In the genomic region with DNA sequence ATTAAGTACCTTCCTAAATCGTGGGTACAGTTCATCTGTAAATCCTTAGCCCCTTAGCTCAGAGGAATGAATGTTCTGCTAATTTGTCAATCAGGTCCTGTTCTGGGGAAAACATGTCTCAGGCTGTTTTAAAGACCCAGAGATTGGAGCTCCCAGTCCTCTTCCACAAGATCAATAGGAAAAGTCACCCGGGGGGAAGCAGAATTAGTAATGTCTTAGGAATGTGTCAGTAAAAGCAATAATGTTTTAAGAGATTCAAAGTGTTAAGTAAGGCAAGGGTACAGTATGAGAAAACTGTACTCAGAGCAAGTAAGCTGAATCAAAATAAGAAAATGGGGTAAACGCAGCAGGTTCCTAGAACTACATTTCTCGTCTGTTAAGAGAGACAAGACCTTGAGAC, we compare ENCODE assay signal across 22 cellular contexts.
DNase-seq lines count a peak whose midpoint lies in the region; ATAC-seq, FAIRE-seq and TF ChIP-seq lines count a peak whose summit lies in the region.
"Had no signal": no experiment of that assay in that cellular context is flagged by ENCODE, and none has a peak within 500 bp of the region (broad histone marks: within the 10 kb centered on the region; RNA-seq: fewer than 3 reads in every experiment).

No MANE protein-coding gene starts in this region.

- H3K27ac Mint-ChIP-seq in endodermal cell (no peak overlapping the region), nephron progenitor cell (peak overlapping the region; percentile 3)
- H3K27ac Mint-ChIP-seq: activated CD8-positive, alpha-beta T cell treated with anti-CD3 and anti-CD28 coated beads for 36 hours; activated T-cell treated with anti-CD3 and anti-CD28 coated beads, Interleukin-2, amount 50 U/mL, for 24 hours; B cell; nephron; T-helper 1 cell treated with Interleukin-12 subunit alpha and Interleukin-12 subunit beta and Interleukin-4 antibody, amounts not matched to agents 30 μg/mL and 1 μg/mL, for 36 hours had no signal

- TF ChIP-seq CTCF in RWPE2 (IDR thresholded peaks at IDR 0.05; ENCODE audit: poor library complexity, severe bottlenecking) = no peak
- TF ChIP-seq CTCF in endodermal cell (conservative IDR thresholded peaks at IDR 0.05) = no peak
- no peak for TF ChIP-seq CTCF in nephron progenitor cell (IDR thresholded peaks at IDR 0.05)

- peak; percentile 38; the same call in 1 of the 3 replicates for ATAC-seq in RWPE2 (ENCODE audit: low read depth)
- ATAC-seq in HG03378 (IDR thresholded peaks at IDR 0.05; ENCODE audit: unreplicated experiment) = no peak
- ATAC-seq: activated CD8-positive, alpha-beta T cell treated with anti-CD3 and anti-CD28 coated beads for 36 hours; psoas muscle had no signal

- H3K27me3 ChIP-seq in RWPE2 (ENCODE audit: insufficient read depth, poor library complexity, severe bottlenecking) (no peaks in the 10 kb centered on the region), endodermal cell (ENCODE audit: control insufficient read depth, insufficient read depth, low read length, poor library complexity, severe bottlenecking) (no peaks in the 10 kb centered on the region)
- H3K27me3 ChIP-seq: hepatocyte, thyroid gland had no signal

- H3K36me3 ChIP-seq in RWPE2 (ENCODE audit: low read depth) = peaks cover 79% of the 10 kb centered on the region
- H3K36me3 ChIP-seq in endodermal cell (ENCODE audit: control insufficient read depth, insufficient read depth, low read length) = peaks cover 61% of the 10 kb centered on the region
- H3K36me3 ChIP-seq: thyroid gland had no signal

- H3K4me3 ChIP-seq in RWPE2 (ENCODE audit: severe bottlenecking) (no peak overlapping the region), endodermal cell (ENCODE audit: low read length) (no peak overlapping the region)
- H3K4me3 ChIP-seq: hepatocyte, psoas muscle, thyroid gland had no signal

- H3K27me3 Mint-ChIP-seq in endodermal cell (ENCODE audit: insufficient read depth) (no peaks in the 10 kb centered on the region), nephron progenitor cell (ENCODE audit: low read depth, poor library complexity) (no peaks in the 10 kb centered on the region)
- H3K27me3 Mint-ChIP-seq: activated CD8-positive, alpha-beta T cell treated with anti-CD3 and anti-CD28 coated beads for 36 hours; activated T-cell treated with anti-CD3 and anti-CD28 coated beads, Interleukin-2, amount 50 U/mL, for 24 hours; B cell had no signal

- no peak for TF ChIP-seq POLR2A in H54 (IDR thresholded peaks at IDR 0.05; ENCODE audit: low read depth, low read length)

- peak; percentile 10 for DNase-seq in H54 (ENCODE audit: insufficient read length, low spot score)
- no peak for DNase-seq in RWPE2 (ENCODE audit: low spot score)
- DNase-seq in endodermal cell = no peak
- no peak for DNase-seq in nephron progenitor cell
- no peak for DNase-seq in effector CD8-positive, alpha-beta T cell (lab: John Stamatoyannopoulos, UW)
- DNase-seq in HPDE6-E6E7 (ENCODE audit: extremely low spot score) = no peak
- DNase-seq in SKM-1 treated with dmso at 0.1 percent for 144 hours (lab: John Stamatoyannopoulos, UW; ENCODE audit: unreplicated experiment) = no peak
- DNase-seq: activated CD8-positive, alpha-beta T cell treated with anti-CD3 and anti-CD28 coated beads for 36 hours; activated naive CD4-positive, alpha-beta T cell treated with anti-CD3 and anti-CD28 coated beads, Interleukin-2, amount 50 U/mL, for 16 hours; activated T-cell treated with anti-CD3 and anti-CD28 coated beads, Interleukin-2, amount 50 U/mL, for 24 hours; kidney; NCI-H2029 treated with DMSO at 0.1 percent for 48 hours; NCI-H510A treated with DMSO at 0.1 percent for 48 hours; psoas muscle; SHP77 treated with DMSO at 0.1 percent for 48 hours; thyroid gland; WERI-Rb-1 had no signal

- H3K4me1 Mint-ChIP-seq in endodermal cell (no peaks in the 10 kb centered on the region), nephron progenitor cell (peaks cover 1% of the 10 kb centered on the region)
- H3K4me1 Mint-ChIP-seq: B cell, nephron had no signal

- H3K4me3 Mint-ChIP-seq in endodermal cell = no peak overlapping the region
- H3K4me3 Mint-ChIP-seq in nephron progenitor cell = no peak overlapping the region
- H3K4me3 Mint-ChIP-seq: activated CD8-positive, alpha-beta T cell treated with anti-CD3 and anti-CD28 coated beads for 36 hours; activated T-cell treated with anti-CD3 and anti-CD28 coated beads, Interleukin-2, amount 50 U/mL, for 24 hours; B cell; nephron; T-helper 1 cell treated with Interleukin-12 subunit alpha and Interleukin-12 subunit beta and Interleukin-4 antibody, amounts not matched to agents 30 μg/mL and 1 μg/mL, for 36 hours had no signal

- H3K9ac ChIP-seq in endodermal cell (ENCODE audit: extremely low read depth, low read length, poor library complexity, severe bottlenecking) = no peak overlapping the region

- H3K4me1 ChIP-seq in RWPE2 (ENCODE audit: insufficient read depth, poor library complexity, severe bottlenecking) (peaks cover 37% of the 10 kb centered on the region), endodermal cell (ENCODE audit: control insufficient read depth, insufficient read depth, low read length) (no peaks in the 10 kb centered on the region)
- H3K4me1 ChIP-seq: psoas muscle, thyroid gland had no signal

- FAIRE-seq in H54 (lab: Jason Lieb, UNC) = no peak
- FAIRE-seq: kidney had no signal

- 90 to 100% methylated on average over 3 to 4 of the region's 4 CpGs for WGBS in endodermal cell (ENCODE audit: insufficient coverage in 1 of 2, insufficient read length in 1 of 2), 2 experiments

- H3K9me3 ChIP-seq in RWPE2 (ENCODE audit: severe bottlenecking) = peaks cover 2% of the 10 kb centered on the region
- H3K9me3 ChIP-seq in endodermal cell (ENCODE audit: control insufficient read depth, low read length) = no peaks in the 10 kb centered on the region
- H3K9me3 ChIP-seq: psoas muscle, thyroid gland had no signal

- peaks cover 41% of the 10 kb centered on the region for H3K36me3 Mint-ChIP-seq in endodermal cell (ENCODE audit: low read depth)
- peaks cover 56% of the 10 kb centered on the region for H3K36me3 Mint-ChIP-seq in nephron progenitor cell (ENCODE audit: low read depth)

- H3K27ac ChIP-seq in RWPE2 (ENCODE audit: poor library complexity, severe bottlenecking) = peak overlapping the region; percentile 33
- H3K27ac ChIP-seq in endodermal cell (ENCODE audit: low read depth, low read length) = peak overlapping the region; percentile 13
- H3K27ac ChIP-seq: hepatocyte, psoas muscle, thyroid gland, WERI-Rb-1 had no signal

- H3K9me3 Mint-ChIP-seq in endodermal cell (no peaks in the 10 kb centered on the region), nephron progenitor cell (no peaks in the 10 kb centered on the region)
- H3K9me3 Mint-ChIP-seq: activated CD8-positive, alpha-beta T cell treated with anti-CD3 and anti-CD28 coated beads for 36 hours; activated T-cell treated with anti-CD3 and anti-CD28 coated beads, Interleukin-2, amount 50 U/mL, for 24 hours; nephron; T-helper 1 cell treated with Interleukin-12 subunit alpha and Interleukin-12 subunit beta and Interleukin-4 antibody, amounts not matched to agents 30 μg/mL and 1 μg/mL, for 36 hours had no signal
